Comparison of ENCODE assay signal across 10 cellular contexts in the genomic region with DNA sequence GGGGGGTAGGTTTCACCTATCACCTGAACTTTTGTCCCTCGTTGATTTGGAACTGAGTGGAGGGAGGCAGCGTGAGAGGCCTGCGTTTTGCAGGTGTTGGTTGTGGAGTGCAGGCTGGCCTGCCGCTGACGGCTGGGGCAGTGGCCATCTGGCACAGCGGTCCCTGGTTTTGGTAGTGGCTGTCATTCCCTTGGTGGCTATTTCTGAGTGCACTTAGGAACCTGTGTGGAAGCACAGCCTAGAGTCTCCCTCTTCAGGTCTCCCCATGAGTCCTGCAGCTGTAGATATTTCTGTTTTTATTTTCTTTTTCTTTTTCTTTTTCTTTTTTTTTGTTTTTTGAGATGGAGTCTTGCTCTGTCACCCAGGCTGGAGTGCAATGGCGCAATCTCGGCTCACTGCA.
DNase-seq lines count a peak whose midpoint lies in the region; ATAC-seq, FAIRE-seq and TF ChIP-seq lines count a peak whose summit lies in the region.
"Had no signal": no experiment of that assay in that cellular context is flagged by ENCODE, and none has a peak within 500 bp of the region (broad histone marks: within the 10 kb centered on the region; RNA-seq: fewer than 3 reads in every experiment).

No MANE protein-coding gene starts in this region.

- H3K27ac ChIP-seq in AG04450 (ENCODE audit: low read depth, low read length): no peak overlapping the region

- H3K4me3 ChIP-seq in AG04450 (ENCODE audit: low read depth, low read length) (no peak overlapping the region), bronchial epithelial cell (ENCODE audit: low read depth, low read length) (no peak overlapping the region)

- no peak for FAIRE-seq in bronchial epithelial cell (lab: Jason Lieb, UNC)

- no peak overlapping the region for H3K27ac Mint-ChIP-seq in HFFc6
- H3K27ac Mint-ChIP-seq in activated naive CD8-positive, alpha-beta T cell treated with anti-CD3 and anti-CD28 coated beads for 36 hours: no peak overlapping the region
- H3K27ac Mint-ChIP-seq: CD4-positive, alpha-beta memory T cell had no signal

- no peak for ATAC-seq in HG03097 (IDR thresholded peaks at IDR 0.05; ENCODE audit: low FRiP score, unreplicated experiment)
- ATAC-seq in GM18858 (IDR thresholded peaks at IDR 0.05; ENCODE audit: unreplicated experiment): no peak

- H3K9me3 ChIP-seq in AG04450 (ENCODE audit: control insufficient read depth, insufficient read depth, low read length): no peaks in the 10 kb centered on the region

- H3K4me1 Mint-ChIP-seq in HFFc6 (ENCODE audit: low read depth): no peaks in the 10 kb centered on the region
- no peaks in the 10 kb centered on the region for H3K4me1 Mint-ChIP-seq in activated naive CD8-positive, alpha-beta T cell treated with anti-CD3 and anti-CD28 coated beads for 36 hours
- H3K4me1 Mint-ChIP-seq: CD4-positive, alpha-beta memory T cell had no signal

- H3K36me3 ChIP-seq in bronchial epithelial cell (ENCODE audit: control insufficient read depth, insufficient read depth, low read length): no peaks in the 10 kb centered on the region

- H3K27me3 Mint-ChIP-seq in HFFc6 (ENCODE audit: insufficient read depth): peaks cover 10% of the 10 kb centered on the region
- H3K27me3 Mint-ChIP-seq in activated naive CD8-positive, alpha-beta T cell treated with anti-CD3 and anti-CD28 coated beads for 36 hours: no peaks in the 10 kb centered on the region

- H3K27me3 ChIP-seq in AG04450 (ENCODE audit: control insufficient read depth, insufficient read depth, low read length): peaks cover 2% of the 10 kb centered on the region
- no peaks in the 10 kb centered on the region for H3K27me3 ChIP-seq in bronchial epithelial cell (ENCODE audit: control insufficient read depth, insufficient read depth, low read length)

- peak; percentile 44 for TF ChIP-seq CTCF in AG04450 (IDR thresholded peaks at IDR 0.05; ENCODE audit: low read depth, low read length)
- TF ChIP-seq CTCF in HFFc6 (IDR thresholded peaks at IDR 0.05): peak; percentile 71
- peak; percentile 40 for TF ChIP-seq CTCF in bronchial epithelial cell (IDR thresholded peaks at IDR 0.05; ENCODE audit: insufficient read depth, low read length, severe bottlenecking)

- CTCF ChIA-PET in AG04450 (lab: Charles Lee): interaction anchor here (1.5 kb wide), 1 partner anchor 295 kb away, joined by 4 read pairs; no protein-coding TSS in a partner anchor

- POLR2A ChIA-PET in AG04450 (lab: Yijun Ruan, JAX): no interaction called here

- no peak for DNase-seq in AG04450 (ENCODE audit: low read depth, low spot score)
- peak; percentile 28 for DNase-seq in HFFc6
- peak; percentile 36 for DNase-seq in bronchial epithelial cell (ENCODE audit: low read depth)
- DNase-seq in kidney tubule cell (ENCODE audit: low spot score): peak; percentile 22
- DNase-seq in activated naive CD8-positive, alpha-beta T cell treated with anti-CD3 and anti-CD28 coated beads for 36 hours: no peak
- DNase-seq in effector CD4-positive, alpha-beta T cell: no peak
- DNase-seq: activated T-cell treated with anti-CD3 and anti-CD28 coated beads, Interleukin-2, amount 50 U/mL, for 48 hours; CD4-positive, alpha-beta memory T cell had no signal

- H3K4me3 Mint-ChIP-seq in HFFc6: no peak overlapping the region
- no peak overlapping the region for H3K4me3 Mint-ChIP-seq in activated naive CD8-positive, alpha-beta T cell treated with anti-CD3 and anti-CD28 coated beads for 36 hours
- H3K4me3 Mint-ChIP-seq: CD4-positive, alpha-beta memory T cell had no signal

- no peaks in the 10 kb centered on the region for H3K36me3 Mint-ChIP-seq in HFFc6 (ENCODE audit: low read depth)
- H3K36me3 Mint-ChIP-seq in activated naive CD8-positive, alpha-beta T cell treated with anti-CD3 and anti-CD28 coated beads for 36 hours: no peaks in the 10 kb centered on the region
- H3K36me3 Mint-ChIP-seq: CD4-positive, alpha-beta memory T cell had no signal

- no peaks in the 10 kb centered on the region for H3K9me3 Mint-ChIP-seq in HFFc6
- no peaks in the 10 kb centered on the region for H3K9me3 Mint-ChIP-seq in activated naive CD8-positive, alpha-beta T cell treated with anti-CD3 and anti-CD28 coated beads for 36 hours
- H3K9me3 Mint-ChIP-seq: CD4-positive, alpha-beta memory T cell had no signal

Comparison
In these comparisons a context has a peak if more than half of its experiments do, and no peak if none do; other contexts are left out.
1. DNase-seq: peak in HFFc6 (single experiment), bronchial epithelial cell (single experiment) and kidney tubule cell (single experiment); none in AG04450 (single experiment), activated naive CD8-positive, alpha-beta T cell treated with anti-CD3 and anti-CD28 coated beads for 36 hours (single experiment) and effector CD4-positive, alpha-beta T cell (single experiment).
2. Peak in every context shown above with its lines, with median percentiles within 50 percentile points of each other: CTCF ChIP-seq.